ENCODE assay signal across 11 cellular contexts in the genomic region with DNA sequence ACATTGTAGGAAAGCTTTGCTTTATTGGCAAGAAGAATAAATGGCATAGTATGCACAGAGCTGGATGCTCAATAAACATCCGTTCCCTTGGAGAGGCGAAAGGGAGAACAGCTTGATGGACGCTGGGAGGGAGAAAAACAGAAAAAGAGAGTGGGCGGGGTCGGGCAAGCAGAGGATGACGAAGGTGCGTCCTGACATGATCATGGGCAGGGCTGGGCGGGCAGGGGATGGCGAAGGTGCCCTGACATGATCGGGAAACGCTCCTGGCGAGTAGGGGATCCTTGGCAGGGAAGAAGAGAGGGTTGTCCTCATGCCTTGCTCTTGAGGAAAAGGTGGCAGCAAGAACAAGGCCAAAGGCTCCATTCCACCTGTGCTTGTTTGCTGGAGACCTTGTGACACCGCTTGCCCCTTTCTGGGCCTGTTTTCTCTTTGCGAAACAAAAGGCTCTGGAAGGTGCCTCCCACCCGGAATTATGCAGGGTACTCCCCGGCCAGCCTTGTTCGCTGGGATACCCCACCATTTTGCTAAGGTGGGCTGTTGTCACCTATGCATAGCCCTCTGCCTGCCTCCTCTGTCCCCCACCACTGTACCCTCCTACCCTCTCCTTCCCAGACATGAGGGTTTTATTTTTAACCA. TPM values are rescaled to one million over a fixed set of nuclear protein-coding genes. Genes with fewer than 3 reads are reported as not detected.
DNase-seq lines count a peak whose midpoint lies in the region; ATAC-seq and TF ChIP-seq lines count a peak whose summit lies in the region.
"Had no signal": no experiment of that assay in that cellular context is flagged by ENCODE, and none has a peak within 500 bp of the region (broad histone marks: within the 10 kb centered on the region; RNA-seq: fewer than 3 reads in every experiment).

No MANE protein-coding gene starts in this region.

- no peak for TF ChIP-seq POLR2A in transverse colon (IDR thresholded peaks at IDR 0.05)

- peak overlapping the region; percentile 33 for H3K4me3 ChIP-seq in LNCaP clone FGC (ENCODE audit: low read depth, low read length)
- H3K4me3 ChIP-seq in mammary epithelial cell (replicated peaks in 1 of 3; ENCODE audit: insufficient read depth in 1 of 3, low read depth in 2 of 3, low read length in 3 of 3): no peak overlapping the region
- peak overlapping the region in 1 of 2 donors; percentile 23 for H3K4me3 ChIP-seq in mucosa of rectum (ENCODE audit: low read length in 2 of 2)
- no peak overlapping the region for H3K4me3 ChIP-seq in transverse colon

- H3K36me3 ChIP-seq in mammary epithelial cell (ENCODE audit: insufficient read depth, low read length): no peaks in the 10 kb centered on the region
- no peaks in the 10 kb centered on the region for H3K36me3 ChIP-seq in mucosa of rectum (ENCODE audit: control insufficient read depth in 2 of 2, insufficient read depth in 2 of 2, low read length in 2 of 2)
- H3K36me3 ChIP-seq in transverse colon: no peaks in the 10 kb centered on the region

- peak overlapping the region; percentile 73 for H3K4me2 ChIP-seq in mammary epithelial cell (ENCODE audit: insufficient read depth, low read depth, low read length)

- H3K9ac ChIP-seq in mammary epithelial cell (ENCODE audit: insufficient read depth, low read length) (peak overlapping the region; percentile 50), mucosa of rectum (ENCODE audit: low read depth in 1 of 2, low read length in 2 of 2) (peak overlapping the region; percentile 9 to 36)

- no peaks in the 10 kb centered on the region for H3K9me3 ChIP-seq in mammary epithelial cell (replicated peaks; ENCODE audit: insufficient read depth, low read length)
- H3K9me3 ChIP-seq in mucosa of rectum (ENCODE audit: control insufficient read depth in 2 of 2, low read length in 2 of 2): no peaks in the 10 kb centered on the region
- H3K9me3 ChIP-seq in transverse colon: no peaks in the 10 kb centered on the region

- CTCF ChIA-PET in mammary epithelial cell (lab: Charles Lee; ENCODE audit: low non-redundant PET): no interaction called here

- no peaks in the 10 kb centered on the region for H4K20me1 ChIP-seq in mammary epithelial cell (ENCODE audit: insufficient read depth, low read length)

- no peaks in the 10 kb centered on the region for H3K79me2 ChIP-seq in mammary epithelial cell (ENCODE audit: insufficient read depth, low read length)

- in situ Hi-C loops in mammary epithelial cell (cut with MboI; ENCODE audit: low sequenced_read_pairs in 2 of 2): no loop called here
- in situ Hi-C loops in transverse colon (cut with MboI; ENCODE audit: low pct_ligation_motif_present in 1 of 4, low pct_unique_long_range_greater_than_20kb in 1 of 4, low sequenced_read_pairs in 3 of 4): loop anchor here in 1 of 4 donors (10.0 kb wide), 1 partner anchor 53 kb away; no protein-coding TSS in a partner anchor

- H2AFZ ChIP-seq in mammary epithelial cell (ENCODE audit: low read depth, low read length): peak overlapping the region; percentile 40

- DNase-seq in LNCaP clone FGC (ENCODE audit: low read depth): peak; percentile 72
- peak; percentile 78 for DNase-seq in mammary epithelial cell
- peak; percentile 62 for DNase-seq in transverse colon
- no peak for DNase-seq in MV-4-11 (lab: John Stamatoyannopoulos, UW)
- DNase-seq: activated CD4-positive, alpha-beta T cell treated with anti-CD3 and anti-CD28 coated beads for 1 hour; activated T-cell treated with anti-CD3 and anti-CD28 coated beads, Interleukin-2, amount 50 U/mL, for 48 hours; GOT3; NCI-H748 treated with DMSO at 0.1 percent for 48 hours had no signal

- H3K27ac ChIP-seq in mammary epithelial cell (ENCODE audit: insufficient read depth, low read depth, low read length) (peak overlapping the region; percentile 80), mucosa of rectum (ENCODE audit: low read depth in 2 of 2, low read length in 2 of 2) (peak overlapping the region; percentile 78 to 84), transverse colon (peak overlapping the region; percentile 74 to 80 (median 78))

- intact Hi-C loops in mammary epithelial cell (cut with micrococcal nuclease): loop anchor here (5.0 kb wide), 1 partner anchor 45 kb away; no protein-coding TSS in a partner anchor
- intact Hi-C loops in transverse colon (cut with DNase I; ENCODE audit: low total_unique reads): loop anchor here (5.0 kb wide), 1 partner anchor 40 kb away; no protein-coding TSS in a partner anchor

- dilution Hi-C loops in mammary epithelial cell (cut with HindIII; ENCODE audit: low sequenced_read_pairs): no loop called here

- BruUV-seq in mammary epithelial cell (replicated peaks; lab: Mats Ljungman, UMichigan): TSS peak; percentile 32

- WGBS in mammary epithelial cell (ENCODE audit: low coverage, missing lambda C conversion rate): 1% methylated on average over 13 of the region's 17 CpGs
- 33 to 47% methylated on average over 11 to 17 of the region's 17 CpGs for WGBS in transverse colon (ENCODE audit: low coverage in 1 of 2), 2 donors

- H3K4me1 ChIP-seq in mammary epithelial cell (ENCODE audit: insufficient read depth, low read length): peaks cover 48% of the 10 kb centered on the region
- peaks cover 29 to 54% of the 10 kb centered on the region in 2 donors for H3K4me1 ChIP-seq in mucosa of rectum (ENCODE audit: control insufficient read depth in 2 of 2, insufficient read depth in 2 of 2, low read length in 2 of 2)
- H3K4me1 ChIP-seq in transverse colon: peaks cover 3 to 50% (median 45%) of the 10 kb centered on the region in 4 donors

- no peaks in the 10 kb centered on the region for H3K27me3 ChIP-seq in mammary epithelial cell (ENCODE audit: insufficient read depth, low read length)
- no peaks in the 10 kb centered on the region for H3K27me3 ChIP-seq in mucosa of rectum (ENCODE audit: control insufficient read depth in 2 of 2, insufficient read depth in 2 of 2, low read length in 2 of 2)
- H3K27me3 ChIP-seq in transverse colon: no peaks in the 10 kb centered on the region

- TF ChIP-seq CTCF in LNCaP clone FGC (IDR thresholded peaks at IDR 0.05; ENCODE audit: control insufficient read depth, extremely low read depth, insufficient read depth): no peak
- no peak for TF ChIP-seq CTCF in mammary epithelial cell (conservative IDR thresholded peaks at IDR 0.05 in 1 of 2, IDR thresholded peaks at IDR 0.05 in 1 of 2; ENCODE audit: extremely low read depth in 1 of 2, insufficient read depth in 1 of 2, low read depth in 1 of 2, low read length in 2 of 2)
- no peak for TF ChIP-seq CTCF in transverse colon (IDR thresholded peaks at IDR 0.05)

- no peak for TF ChIP-seq EP300 in transverse colon (IDR thresholded peaks at IDR 0.05; ENCODE audit: low read depth)

- ATAC-seq in HG03159 (IDR thresholded peaks at IDR 0.05; ENCODE audit: unreplicated experiment): no peak
- no peak for ATAC-seq in HG03469 (IDR thresholded peaks at IDR 0.05; ENCODE audit: unreplicated experiment)

RNA-seq across cellular contexts. Expression of a gene that starts 21.1 kb away (rescaled TPM):
- total RNA-seq in mammary epithelial cell: 10 to 100 TPM; 41.3 to 49.4 TPM
- 14.0 TPM for polyA plus RNA-seq in mammary epithelial cell
- polyA minus RNA-seq in mammary epithelial cell: 13.7 TPM
- total RNA-seq in transverse colon: 10 to 100 TPM; 21.0 to 53.5 (median 32.5) TPM
